In genomic region chr18:32175265-32175664, GRCh38 we compare ENCODE assay signal across 30 cellular contexts. TPM values are rescaled to one million over a fixed set of nuclear protein-coding genes. Genes with fewer than 3 reads are reported as not detected.
A peak's percentile ranks its signal among the peaks of the same experiment; 100 is the strongest.
DNase-seq lines count a peak whose midpoint lies in the region; ATAC-seq, FAIRE-seq and TF ChIP-seq lines count a peak whose summit lies in the region.
"Had no signal": no experiment of that assay in that cellular context is flagged by ENCODE, and none has a peak within 500 bp of the region (broad histone marks: within the 10 kb centered on the region; RNA-seq: fewer than 3 reads in every experiment).

No MANE protein-coding gene starts in this region.

- FAIRE-seq in small intestine (lab: Jason Lieb, UNC): peak; percentile 23

- H3K27ac ChIP-seq in right atrium auricular region (no peak overlapping the region), small intestine (ENCODE audit: low read depth in 1 of 2, low read length in 1 of 2) (no peak overlapping the region), uterus (no peak overlapping the region)
- H3K27ac ChIP-seq: neutrophil, sigmoid colon, SK-N-MC, upper lobe of left lung had no signal

- H3K9me3 ChIP-seq in right atrium auricular region (no peaks in the 10 kb centered on the region), small intestine (ENCODE audit: control insufficient read depth, low read depth) (no peaks in the 10 kb centered on the region), uterus (no peaks in the 10 kb centered on the region)
- H3K9me3 ChIP-seq: BE2C, neutrophil, sigmoid colon, upper lobe of left lung had no signal

- peak; percentile 39 for ATAC-seq in Right ventricle myocardium inferior
- ATAC-seq in SK-N-SH treated with all-trans-retinoic acid at 6 μM for 48 hours: no peak
- ATAC-seq in GM19463 (IDR thresholded peaks at IDR 0.05; ENCODE audit: unreplicated experiment): no peak
- ATAC-seq: activated T-helper 17 cell treated with anti-CD3 and anti-CD28 coated beads, Interleukin-2, amount 50 U/mL, for 72 hours; esophagus mucosa; stimulated activated memory B cell treated with anti-CD40 and anti-IgM and Interleukin-4, amounts not matched to agents 10 μg/mL and 1 μg/mL and 100 μg/mL, for 72 hours had no signal

- DNase-seq in Right ventricle myocardium inferior (ENCODE audit: missing footprints): no peak
- no peak for DNase-seq in right atrium auricular region (ENCODE audit: low spot score)
- peak; percentile 65 for DNase-seq in NCI-H2171 treated with DMSO at 0.1 percent for 48 hours (lab: John Stamatoyannopoulos, UW)
- peak; percentile 52 for DNase-seq in cerebellum (ENCODE audit: low spot score)
- DNase-seq in small intestine: no peak
- DNase-seq in uterus: no peak
- DNase-seq: activated CD4-positive, alpha-beta memory T cell treated with anti-CD3 and anti-CD28 coated beads, Interleukin-2, amount 10 ng/mL, durations not matched to agents 7 days and 5 days; activated CD4-positive, CD25-positive, alpha-beta regulatory T cell treated with anti-CD3 and anti-CD28 coated beads, Interleukin-2, amount 50 U/mL, for 72 hours; activated CD8-positive, alpha-beta memory T cell treated with anti-CD3 and anti-CD28 coated beads, Interleukin-2, amount 50 U/mL, for 48 hours; BE2C; endodermal cell; foreskin fibroblast; GOT3; left cardiac atrium; naive B cell; NCI-H1436 treated with DMSO at 0.1 percent for 48 hours; NCI-H510A; sigmoid colon; stimulated activated CD4-positive, alpha-beta T cell treated with anti-CD3 and anti-CD28 coated beads, Interleukin-4, amount 100 ng/mL, for 4 hours; upper lobe of left lung had no signal

- H3K4me1 ChIP-seq in right atrium auricular region (no peaks in the 10 kb centered on the region), small intestine (ENCODE audit: control insufficient read depth in 2 of 2, insufficient read depth in 1 of 2, low read depth in 1 of 2, low read length in 1 of 2) (no peaks in the 10 kb centered on the region), uterus (no peaks in the 10 kb centered on the region)
- H3K4me1 ChIP-seq: BE2C, sigmoid colon, upper lobe of left lung had no signal

- TF ChIP-seq POLR2A in uterus (IDR thresholded peaks at IDR 0.05): no peak

- WGBS in small intestine, 3 donors: 75 to 100% (median 94%) methylated on average over 1 of the region's 1 CpG

- H3K4me3 ChIP-seq in right atrium auricular region (no peak overlapping the region), small intestine (ENCODE audit: low read depth in 1 of 2, low read length in 2 of 2) (no peak overlapping the region), uterus (no peak overlapping the region)
- H3K4me3 ChIP-seq: sigmoid colon, SK-N-MC, upper lobe of left lung had no signal

- no peak for TF ChIP-seq CTCF in right atrium auricular region (IDR thresholded peaks at IDR 0.05)
- TF ChIP-seq CTCF in uterus (IDR thresholded peaks at IDR 0.05): no peak

- H3K27me3 ChIP-seq in right atrium auricular region: no peaks in the 10 kb centered on the region
- no peaks in the 10 kb centered on the region for H3K27me3 ChIP-seq in small intestine (ENCODE audit: control insufficient read depth in 2 of 2, insufficient read depth in 2 of 2, low read length in 2 of 2)
- H3K27me3 ChIP-seq in uterus: no peaks in the 10 kb centered on the region
- H3K27me3 ChIP-seq: BE2C, neutrophil, sigmoid colon, upper lobe of left lung had no signal

- intact Hi-C loops in Right ventricle myocardium inferior (cut with DNase I) (loop anchor here (10.0 kb wide), 1 partner anchor 60 kb away; no protein-coding TSS in a partner anchor), uterus (cut with DNase I; ENCODE audit: low total_unique reads) (no loop called here)

- H3K36me3 ChIP-seq in right atrium auricular region (no peaks in the 10 kb centered on the region), small intestine (ENCODE audit: control insufficient read depth in 2 of 2, insufficient read depth in 2 of 2, low read length in 2 of 2) (no peaks in the 10 kb centered on the region), uterus (no peaks in the 10 kb centered on the region)
- H3K36me3 ChIP-seq: BE2C, neutrophil, sigmoid colon, upper lobe of left lung had no signal

TF ChIP-seq in SK-N-SH treated with all-trans-retinoic acid at 6 μM for 48 hours, 23 proteins besides CTCF, POLR2A, EP300 and RAD21 (continues in another document):
- TF ChIP-seq, protein P1, sequence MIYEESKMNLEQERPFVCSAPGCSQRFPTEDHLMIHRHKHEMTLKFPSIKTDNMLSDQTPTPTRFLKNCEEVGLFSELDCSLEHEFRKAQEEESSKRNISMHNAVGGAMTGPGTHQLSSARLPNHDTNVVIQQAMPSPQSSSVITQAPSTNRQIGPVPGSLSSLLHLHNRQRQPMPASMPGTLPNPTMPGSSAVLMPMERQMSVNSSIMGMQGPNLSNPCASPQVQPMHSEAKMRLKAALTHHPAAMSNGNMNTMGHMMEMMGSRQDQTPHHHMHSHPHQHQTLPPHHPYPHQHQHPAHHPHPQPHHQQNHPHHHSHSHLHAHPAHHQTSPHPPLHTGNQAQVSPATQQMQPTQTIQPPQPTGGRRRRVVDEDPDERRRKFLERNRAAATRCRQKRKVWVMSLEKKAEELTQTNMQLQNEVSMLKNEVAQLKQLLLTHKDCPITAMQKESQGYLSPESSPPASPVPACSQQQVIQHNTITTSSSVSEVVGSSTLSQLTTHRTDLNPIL (CRISPR knock-in tag; IDR thresholded peaks at IDR 0.05; ENCODE audit: low read depth): no peak
- TF ChIP-seq, protein P2, sequence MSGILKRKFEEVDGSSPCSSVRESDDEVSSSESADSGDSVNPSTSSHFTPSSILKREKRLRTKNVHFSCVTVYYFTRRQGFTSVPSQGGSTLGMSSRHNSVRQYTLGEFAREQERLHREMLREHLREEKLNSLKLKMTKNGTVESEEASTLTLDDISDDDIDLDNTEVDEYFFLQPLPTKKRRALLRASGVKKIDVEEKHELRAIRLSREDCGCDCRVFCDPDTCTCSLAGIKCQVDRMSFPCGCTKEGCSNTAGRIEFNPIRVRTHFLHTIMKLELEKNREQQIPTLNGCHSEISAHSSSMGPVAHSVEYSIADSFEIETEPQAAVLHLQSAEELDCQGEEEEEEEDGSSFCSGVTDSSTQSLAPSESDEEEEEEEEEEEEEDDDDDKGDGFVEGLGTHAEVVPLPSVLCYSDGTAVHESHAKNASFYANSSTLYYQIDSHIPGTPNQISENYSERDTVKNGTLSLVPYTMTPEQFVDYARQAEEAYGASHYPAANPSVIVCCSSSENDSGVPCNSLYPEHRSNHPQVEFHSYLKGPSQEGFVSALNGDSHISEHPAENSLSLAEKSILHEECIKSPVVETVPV (CRISPR knock-in tag; IDR thresholded peaks at IDR 0.05): no peak
- TF ChIP-seq ZFP3 (CRISPR knock-in tag; IDR thresholded peaks at IDR 0.05) (no peak), GLIS3 (CRISPR knock-in tag; IDR thresholded peaks at IDR 0.05) (no peak), ZNF70 (CRISPR knock-in tag; IDR thresholded peaks at IDR 0.05) (no peak), TCF4 (CRISPR knock-in tag; IDR thresholded peaks at IDR 0.05; ENCODE audit: borderline replicate concordance) (no peak), ZNF565 (CRISPR knock-in tag; conservative IDR thresholded peaks at IDR 0.05; ENCODE audit: low read depth) (no peak), BACH2 (CRISPR knock-in tag; IDR thresholded peaks at IDR 0.05; ENCODE audit: borderline replicate concordance) (no peak), TOX (CRISPR knock-in tag; IDR thresholded peaks at IDR 0.05; ENCODE audit: borderline replicate concordance) (no peak), ARNTL (CRISPR knock-in tag; IDR thresholded peaks at IDR 0.05; ENCODE audit: borderline replicate concordance, low read depth) (no peak), OSR1 (CRISPR knock-in tag; IDR thresholded peaks at IDR 0.05) (no peak), ISL1 (CRISPR knock-in tag; IDR thresholded peaks at IDR 0.05) (no peak), CSDC2 (CRISPR knock-in tag; IDR thresholded peaks at IDR 0.05) (no peak), ZFP30 (CRISPR knock-in tag; IDR thresholded peaks at IDR 0.05) (no peak), ZC3H10 (CRISPR knock-in tag; IDR thresholded peaks at IDR 0.05) (no peak), RARB (CRISPR knock-in tag; IDR thresholded peaks at IDR 0.05) (no peak), SNAI2 (CRISPR knock-in tag; IDR thresholded peaks at IDR 0.05) (no peak)
- TF ChIP-seq, protein P3, sequence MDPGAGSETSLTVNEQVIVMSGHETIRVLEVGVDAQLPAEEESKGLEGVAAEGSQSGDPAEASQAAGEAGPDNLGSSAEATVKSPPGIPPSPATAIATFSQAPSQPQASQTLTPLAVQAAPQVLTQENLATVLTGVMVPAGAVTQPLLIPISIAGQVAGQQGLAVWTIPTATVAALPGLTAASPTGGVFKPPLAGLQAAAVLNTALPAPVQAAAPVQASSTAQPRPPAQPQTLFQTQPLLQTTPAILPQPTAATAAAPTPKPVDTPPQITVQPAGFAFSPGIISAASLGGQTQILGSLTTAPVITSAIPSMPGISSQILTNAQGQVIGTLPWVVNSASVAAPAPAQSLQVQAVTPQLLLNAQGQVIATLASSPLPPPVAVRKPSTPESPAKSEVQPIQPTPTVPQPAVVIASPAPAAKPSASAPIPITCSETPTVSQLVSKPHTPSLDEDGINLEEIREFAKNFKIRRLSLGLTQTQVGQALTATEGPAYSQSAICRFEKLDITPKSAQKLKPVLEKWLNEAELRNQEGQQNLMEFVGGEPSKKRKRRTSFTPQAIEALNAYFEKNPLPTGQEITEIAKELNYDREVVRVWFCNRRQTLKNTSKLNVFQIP (CRISPR knock-in tag; IDR thresholded peaks at IDR 0.05; ENCODE audit: borderline replicate concordance, low read depth): no peak
- TF ChIP-seq, protein P4, sequence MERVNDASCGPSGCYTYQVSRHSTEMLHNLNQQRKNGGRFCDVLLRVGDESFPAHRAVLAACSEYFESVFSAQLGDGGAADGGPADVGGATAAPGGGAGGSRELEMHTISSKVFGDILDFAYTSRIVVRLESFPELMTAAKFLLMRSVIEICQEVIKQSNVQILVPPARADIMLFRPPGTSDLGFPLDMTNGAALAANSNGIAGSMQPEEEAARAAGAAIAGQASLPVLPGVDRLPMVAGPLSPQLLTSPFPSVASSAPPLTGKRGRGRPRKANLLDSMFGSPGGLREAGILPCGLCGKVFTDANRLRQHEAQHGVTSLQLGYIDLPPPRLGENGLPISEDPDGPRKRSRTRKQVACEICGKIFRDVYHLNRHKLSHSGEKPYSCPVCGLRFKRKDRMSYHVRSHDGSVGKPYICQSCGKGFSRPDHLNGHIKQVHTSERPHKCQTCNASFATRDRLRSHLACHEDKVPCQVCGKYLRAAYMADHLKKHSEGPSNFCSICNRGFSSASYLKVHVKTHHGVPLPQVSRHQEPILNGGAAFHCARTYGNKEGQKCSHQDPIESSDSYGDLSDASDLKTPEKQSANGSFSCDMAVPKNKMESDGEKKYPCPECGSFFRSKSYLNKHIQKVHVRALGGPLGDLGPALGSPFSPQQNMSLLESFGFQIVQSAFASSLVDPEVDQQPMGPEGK (CRISPR knock-in tag; IDR thresholded peaks at IDR 0.05; ENCODE audit: borderline replicate concordance): no peak

RNA-seq across cellular contexts. Expression of gene MEP1B, which starts 14.6 kb away (rescaled TPM):
- total RNA-seq in Right ventricle myocardium inferior: not detected
- not detected for total RNA-seq in right atrium auricular region
- total RNA-seq in cerebellum: 0.54 TPM
- 100 to 1,000 TPM in 1 of 3 donors, 10 to 100 TPM in 2; 29.0 to 102 (median 85.4) TPM for polyA plus RNA-seq in small intestine
- total RNA-seq in uterus: not detected
- total RNA-seq: Daoy, endodermal cell, esophagus mucosa, left cardiac atrium, progenitor cell of endocrine pancreas, RPMI7951, sigmoid colon, upper lobe of left lung had no signal

Comparison
In these comparisons a context has a peak if more than half of its experiments do, and no peak if none do; other contexts are left out.
1. DNase-seq: peak in NCI-H2171 treated with DMSO at 0.1 percent for 48 hours (single experiment) and cerebellum (single experiment); none in Right ventricle myocardium inferior (single experiment), right atrium auricular region (single experiment), small intestine (single experiment) and uterus (0 of 2).